19 cellular contexts compared by ENCODE assay signal in genomic region chr1:26049531-26050254, GRCh38. TPM values are rescaled to one million over a fixed set of nuclear protein-coding genes. Genes with fewer than 3 reads are reported as not detected.
DNase-seq lines count a peak whose midpoint lies in the region; ATAC-seq and TF ChIP-seq lines count a peak whose summit lies in the region.
"Had no signal": no experiment of that assay in that cellular context is flagged by ENCODE, and none has a peak within 500 bp of the region (broad histone marks: within the 10 kb centered on the region; RNA-seq: fewer than 3 reads in every experiment).

No MANE protein-coding gene starts in this region.

- peak; percentile 53 for ATAC-seq in Right ventricle myocardium inferior
- ATAC-seq in natural killer cell, result no peak
- no peak for ATAC-seq in GM21737 (IDR thresholded peaks at IDR 0.05; ENCODE audit: unreplicated experiment)
- ATAC-seq: stimulated activated effector memory CD8-positive, alpha-beta T cell treated with anti-CD3 and anti-CD28 coated beads, Interleukin-12 subunit alpha, Interleukin-12 subunit beta, amount 100 ng/mL, for 72 hours had no signal

- H3K36me3 Mint-ChIP-seq in mesothelial cell of epicardium (no peaks in the 10 kb centered on the region), natural killer cell (no peaks in the 10 kb centered on the region)
- H3K36me3 Mint-ChIP-seq: stimulated activated effector memory CD8-positive, alpha-beta T cell treated with anti-CD3 and anti-CD28 coated beads, Interleukin-12 subunit alpha, Interleukin-12 subunit beta, amount 100 ng/mL, for 72 hours had no signal

- no TSS peak for BruUV-seq in A673 (replicated peaks; lab: Mats Ljungman, UMichigan)

- H3K27ac Mint-ChIP-seq in mesothelial cell of epicardium (peak overlapping the region; percentile 83), natural killer cell (no peak overlapping the region)
- H3K27ac Mint-ChIP-seq: stimulated activated effector memory CD8-positive, alpha-beta T cell treated with anti-CD3 and anti-CD28 coated beads, Interleukin-12 subunit alpha, Interleukin-12 subunit beta, amount 100 ng/mL, for 72 hours; T-helper 2 cell treated with Interferon-gamma antibody and Interleukin-4, amounts not matched to agents 5 μg/mL and 100 μg/mL, for 36 hours had no signal

- no peaks in the 10 kb centered on the region for H3K4me1 ChIP-seq in A673 (ENCODE audit: insufficient read depth, low read length, poor library complexity, severe bottlenecking)
- H3K4me1 ChIP-seq: ascending aorta had no signal

- H3K4me1 Mint-ChIP-seq in mesothelial cell of epicardium (peaks cover 52% of the 10 kb centered on the region), natural killer cell (no peaks in the 10 kb centered on the region)

- no peak overlapping the region for H3K4me3 Mint-ChIP-seq in mesothelial cell of epicardium
- no peak overlapping the region for H3K4me3 Mint-ChIP-seq in natural killer cell
- H3K4me3 Mint-ChIP-seq: stimulated activated effector memory CD8-positive, alpha-beta T cell treated with anti-CD3 and anti-CD28 coated beads, Interleukin-12 subunit alpha, Interleukin-12 subunit beta, amount 100 ng/mL, for 72 hours; T-helper 2 cell treated with Interferon-gamma antibody and Interleukin-4, amounts not matched to agents 5 μg/mL and 100 μg/mL, for 36 hours had no signal

- no peak overlapping the region for H3K27ac ChIP-seq in A673 (ENCODE audit: low read depth, low read length, poor library complexity, severe bottlenecking)
- H3K27ac ChIP-seq: ascending aorta, KMS-11, tibial nerve had no signal

- H3K27me3 ChIP-seq in A673 (replicated peaks; ENCODE audit: insufficient read depth, low read depth, low read length, poor library complexity), result peaks cover 82% of the 10 kb centered on the region

- DNase-seq in Right ventricle myocardium inferior (ENCODE audit: missing footprints) (no peak), cardiac septum (ENCODE audit: low spot score) (no peak), epithelial cell of proximal tubule (ENCODE audit: low read depth) (peak; percentile 36), mesothelial cell of epicardium (ENCODE audit: low spot score in 2 of 2, unreplicated experiment in 2 of 2) (no peak), A673 (ENCODE audit: low spot score) (no peak), natural killer cell (no peak), D341Med (ENCODE audit: low spot score) (no peak)
- DNase-seq: activated CD4-positive, alpha-beta T cell treated with anti-CD3 and anti-CD28 coated beads for 1 hour; activated CD8-positive, alpha-beta memory T cell treated with anti-CD3 and anti-CD28 coated beads, Interleukin-2, amount 50 U/mL, for 4 hours; NCI-H1417 treated with DMSO at 0.1 percent for 48 hours; nucleus accumbens; SIG-M5 had no signal

- H3K27me3 Mint-ChIP-seq in mesothelial cell of epicardium (ENCODE audit: low read depth) (peaks cover 45% of the 10 kb centered on the region), natural killer cell (ENCODE audit: low read depth in 2 of 2) (peaks cover 39 to 50% of the 10 kb centered on the region in 2 donors)

- intact Hi-C loops in Right ventricle myocardium inferior (cut with DNase I) (no loop called here), cardiac septum (cut with DNase I) (no loop called here), A673 (cut with micrococcal nuclease; ENCODE audit: unreplicated experiment) (no loop called here), natural killer cell (cut with micrococcal nuclease) (no loop called here)

- no peaks in the 10 kb centered on the region for H3K9me3 ChIP-seq in A673 (ENCODE audit: low read depth, low read length, poor library complexity, severe bottlenecking)
- H3K9me3 ChIP-seq: ascending aorta, tibial nerve had no signal

- H3K9me3 Mint-ChIP-seq in mesothelial cell of epicardium (no peaks in the 10 kb centered on the region), natural killer cell (no peaks in the 10 kb centered on the region)
- H3K9me3 Mint-ChIP-seq: stimulated activated effector memory CD8-positive, alpha-beta T cell treated with anti-CD3 and anti-CD28 coated beads, Interleukin-12 subunit alpha, Interleukin-12 subunit beta, amount 100 ng/mL, for 72 hours; T-helper 2 cell treated with Interferon-gamma antibody and Interleukin-4, amounts not matched to agents 5 μg/mL and 100 μg/mL, for 36 hours had no signal

- H3K36me3 ChIP-seq in A673 (ENCODE audit: insufficient read depth, low read length, poor library complexity, severe bottlenecking), result no peaks in the 10 kb centered on the region
- H3K36me3 ChIP-seq: ascending aorta, tibial nerve had no signal

- H3K4me3 ChIP-seq in epithelial cell of proximal tubule (ENCODE audit: low read depth, low read length), result no peak overlapping the region
- no peak overlapping the region for H3K4me3 ChIP-seq in A673 (ENCODE audit: low read depth, low read length, poor library complexity, severe bottlenecking)
- H3K4me3 ChIP-seq: ascending aorta, tibial nerve had no signal

- POLR2A ChIA-PET in A673 (lab: Charles Lee; ENCODE audit: low non-redundant PET), result no interaction called here

- TF ChIP-seq CTCF in epithelial cell of proximal tubule (conservative IDR thresholded peaks at IDR 0.05; ENCODE audit: low read depth, low read length), result no peak
- no peak for TF ChIP-seq CTCF in mesothelial cell of epicardium (IDR thresholded peaks at IDR 0.05; ENCODE audit: unreplicated experiment)
- no peak for TF ChIP-seq CTCF in A673 (conservative IDR thresholded peaks at IDR 0.05; ENCODE audit: low read depth, low read length)
- TF ChIP-seq CTCF in natural killer cell (IDR thresholded peaks at IDR 0.05), result no peak

- CTCF ChIA-PET in A673 (lab: Charles Lee), result no interaction called here

RNA-seq across cellular contexts. Expression of gene SLC30A2, which starts 3.8 kb away (rescaled TPM):
- total RNA-seq in Right ventricle myocardium inferior, result 4.0 TPM
- total RNA-seq in cardiac septum, result 5.0 TPM
- total RNA-seq in epithelial cell of proximal tubule, result not detected in 2 replicates
- 9.2 to 10.7 TPM (median 10.3 TPM) in 3 replicates for total RNA-seq in mesothelial cell of epicardium
- not detected in 2 replicates for total RNA-seq in A673 (2021)
- total RNA-seq in natural killer cell, result not detected
- total RNA-seq: ascending aorta, endothelial cell of umbilical vein, tibial nerve had no signal

RNA-seq across cellular contexts. Expression of gene TRIM63, which starts 17.7 kb away (rescaled TPM):
- total RNA-seq in Right ventricle myocardium inferior (212 TPM), cardiac septum (123 TPM), epithelial cell of proximal tubule (not detected in 2 replicates), mesothelial cell of epicardium (1.4 to 1.9 TPM (median 1.7 TPM) in 3 replicates), A673 (2021) (not detected in 2 replicates), natural killer cell (not detected)
- total RNA-seq: ascending aorta, endothelial cell of umbilical vein had no signal

RNA-seq across cellular contexts. Expression of gene EXTL1, which starts 28.1 kb away (rescaled TPM):
- 11.2 TPM for total RNA-seq in Right ventricle myocardium inferior
- 9.2 TPM for total RNA-seq in cardiac septum
- total RNA-seq in epithelial cell of proximal tubule, result 0.07 and 0.12 TPM in 2 replicates
- 6.9 to 8.2 TPM (median 7.1 TPM) in 3 replicates for total RNA-seq in mesothelial cell of epicardium
- total RNA-seq in A673 (2021), result 0.07 TPM in 1 of 2 replicates, not detected in the other
- not detected for total RNA-seq in natural killer cell
- total RNA-seq: endothelial cell of umbilical vein had no signal

RNA-seq across cellular contexts. Expression of gene PAFAH2, which starts 51.8 kb away (rescaled TPM):
- total RNA-seq in Right ventricle myocardium inferior, result 9.7 TPM
- total RNA-seq in cardiac septum, result 18.5 TPM
- 11.6 and 12.0 TPM in 2 replicates for total RNA-seq in epithelial cell of proximal tubule
- total RNA-seq in mesothelial cell of epicardium, result 8.7 to 9.9 TPM (median 9.1 TPM) in 3 replicates
- total RNA-seq in A673 (2021), result 6.7 and 7.2 TPM in 2 replicates
- 10 to 100 TPM; 39.0 to 95.1 (median 68.6) TPM for total RNA-seq in natural killer cell

Comparison
In these comparisons a context has a peak if more than half of its experiments do, and no peak if none do; other contexts are left out.
1. RNA of gene TRIM63, which starts 17.7 kb away (total RNA-seq): 212 TPM in Right ventricle myocardium inferior (single experiment) and 123 TPM in cardiac septum (single experiment); 1.4 to 1.9 TPM in mesothelial cell of epicardium, not detected in epithelial cell of proximal tubule, not detected in A673 and not detected in natural killer cell; every median in the first group is over 10 times any median in the second.